Comparison of ENCODE assay signal across 27 cellular contexts in genomic region chr18:35022430-35023001, GRCh38.
"Had no signal": no experiment of that assay in that cellular context is flagged by ENCODE, and none has a peak within 500 bp of the region (broad histone marks: within the 10 kb centered on the region; RNA-seq: fewer than 3 reads in every experiment).

No MANE protein-coding gene starts in this region.

- H3K9me3 ChIP-seq: adrenal gland, ascending aorta, heart left ventricle had no signal

- ATAC-seq: activated CD4-positive, CD25-positive, alpha-beta regulatory T cell treated with anti-CD3 and anti-CD28 coated beads, Interleukin-2, amount 50 U/mL, for 24 hours; activated CD8-positive, alpha-beta T cell treated with anti-CD3 and anti-CD28 coated beads for 36 hours; activated naive CD8-positive, alpha-beta T cell treated with anti-CD3 and anti-CD28 coated beads, Interleukin-2, amount 50 U/mL, for 24 hours; esophagus mucosa; heart left ventricle; T-helper 17 cell had no signal

- H3K4me3 ChIP-seq: adrenal gland, ascending aorta, coronary artery, dorsolateral prefrontal cortex, heart left ventricle had no signal

- H3K36me3 ChIP-seq: adrenal gland, ascending aorta, brain microvascular endothelial cell, heart left ventricle, WERI-Rb-1 had no signal

- H3K27ac ChIP-seq: adrenal gland, ascending aorta, brain microvascular endothelial cell, coronary artery, dorsolateral prefrontal cortex, heart left ventricle, WERI-Rb-1 had no signal

- DNase-seq: activated B cell treated with CpG ODN at 0.5 μM for 24 hours; activated CD4-positive, alpha-beta T cell treated with anti-CD3 and anti-CD28 coated beads for 48 hours; activated CD4-positive, alpha-beta T cell treated with anti-CD3 and anti-CD28 coated beads, Interleukin-2, amount 50 U/mL, for 1 hour; activated CD4-positive, alpha-beta T cell treated with anti-CD3 and anti-CD28 coated beads, Interleukin-2, amount 50 U/mL, for 48 hours; activated CD8-positive, alpha-beta memory T cell treated with anti-CD3 and anti-CD28 coated beads for 24 hours; activated CD8-positive, alpha-beta T cell treated with anti-CD3 and anti-CD28 coated beads for 36 hours; activated effector memory CD4-positive, alpha-beta T cell treated with anti-CD3 and anti-CD28 coated beads, Interleukin-2, amount 50 U/mL, for 16 hours; activated naive CD4-positive, alpha-beta T cell treated with anti-CD3 and anti-CD28 coated beads for 36 hours; activated naive CD8-positive, alpha-beta T cell treated with anti-CD3 and anti-CD28 coated beads for 36 hours; activated naive CD8-positive, alpha-beta T cell treated with anti-CD3 and anti-CD28 coated beads, Interleukin-2, amount 50 U/mL, for 24 hours; activated T-cell treated with anti-CD3 and anti-CD28 coated beads, Interleukin-2, amount 50 U/mL, for 1 hour; activated T-cell treated with anti-CD3 and anti-CD28 coated beads, Interleukin-2, amount 50 U/mL, for 48 hours; adrenal gland; brain microvascular endothelial cell; dorsolateral prefrontal cortex; effector memory CD4-positive, alpha-beta T cell; endodermal cell; foreskin fibroblast; glutamatergic neuron; heart left ventricle; T-helper 17 cell; T1000; WERI-Rb-1 had no signal
